In genomic region chr3:48465237-48465530, GRCh38 we compare ENCODE assay signal across 1 cellular context.
TF ChIP-seq lines count a peak whose summit lies in the region.

No MANE protein-coding gene starts in this region.

TF ChIP-seq in GM23338, 12 proteins besides CTCF, POLR2A, EP300 and RAD21 (continued from another document):
- TF ChIP-seq ZNF462 (CRISPR knock-in tag; IDR thresholded peaks at IDR 0.05) = no peak
- TF ChIP-seq EZH2 (IDR thresholded peaks at IDR 0.05; ENCODE audit: low read depth, unreplicated experiment) = no peak
- TF ChIP-seq JUNB (IDR thresholded peaks at IDR 0.05; ENCODE audit: unreplicated experiment) = no peak
- no peak for TF ChIP-seq CREB1 (CRISPR knock-in tag; IDR thresholded peaks at IDR 0.05; ENCODE audit: low read depth)
